In genomic region chr6:37826188-37826587, GRCh38 we compare ENCODE assay signal across 1 cellular context.
TF ChIP-seq lines count a peak whose summit lies in the region.

No MANE protein-coding gene starts in this region.

TF ChIP-seq in IMR-90, 13 proteins besides CTCF, POLR2A, EP300 and RAD21 (continued from another document):
- TF ChIP-seq SMC3 (IDR thresholded peaks at IDR 0.05; ENCODE audit: low read depth, low read length) (no peak), MAZ (IDR thresholded peaks at IDR 0.05; ENCODE audit: borderline replicate concordance, low read depth, low read length) (no peak), RCOR1 (IDR thresholded peaks at IDR 0.05; ENCODE audit: insufficient replicate concordance, low read length) (no peak), CEBPB (IDR thresholded peaks at IDR 0.05; ENCODE audit: low read depth, low read length) (no peak), BHLHE40 (IDR thresholded peaks at IDR 0.05; ENCODE audit: low read depth, low read length) (no peak), CHD1 (IDR thresholded peaks at IDR 0.05; ENCODE audit: low read depth, low read length) (no peak), MAFK (IDR thresholded peaks at IDR 0.05; ENCODE audit: low read depth, low read length) (no peak), ELK1 (IDR thresholded peaks at IDR 0.05; ENCODE audit: borderline replicate concordance, low read depth, low read length) (no peak), FOS (IDR thresholded peaks at IDR 0.05; ENCODE audit: low read depth, low read length) (no peak), RFX5 (IDR thresholded peaks at IDR 0.05; ENCODE audit: low read depth, low read length) (no peak)
